In the genomic region with DNA sequence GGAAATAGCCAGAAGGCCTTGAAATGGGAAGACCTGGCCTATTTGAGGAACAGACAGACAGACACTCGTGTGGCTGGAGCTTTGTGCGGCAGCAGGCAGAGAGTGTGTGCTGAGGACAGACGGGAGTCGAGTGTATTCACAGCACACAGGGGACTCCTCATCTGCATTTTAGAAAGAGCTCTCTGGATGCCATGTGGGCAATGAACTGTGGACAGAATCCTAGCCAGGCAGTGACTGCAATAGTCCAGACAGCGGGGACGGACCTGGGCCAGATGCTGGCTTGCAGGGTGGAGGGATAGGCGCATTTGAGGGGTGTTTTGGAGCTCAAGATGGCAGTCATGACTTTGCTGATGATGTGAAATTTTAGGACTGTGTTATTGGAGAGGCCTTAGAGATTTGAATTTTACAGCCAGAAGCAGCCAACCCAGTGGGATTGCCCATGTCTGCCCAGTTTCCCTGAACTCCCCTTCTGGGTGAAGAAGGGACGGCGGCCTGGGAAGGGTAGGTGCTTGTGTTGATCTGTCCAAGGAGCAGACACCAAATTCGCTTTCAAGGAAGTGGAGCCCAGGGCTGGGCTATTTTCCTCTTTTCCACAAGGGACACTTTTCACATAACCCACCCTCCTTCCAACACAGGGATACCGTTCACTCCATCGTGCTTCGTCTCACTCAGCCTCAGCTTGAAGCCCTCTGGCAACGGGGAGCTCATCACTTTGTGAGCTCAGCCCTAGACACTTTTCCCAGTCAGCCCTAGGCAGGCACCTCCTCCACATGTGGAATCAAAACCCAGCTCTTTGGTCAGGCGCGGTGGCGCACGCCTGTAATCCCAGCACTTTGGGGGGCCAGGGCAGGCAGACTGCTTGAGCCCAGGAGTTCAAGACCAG, we compare ENCODE assay signal across 1 cellular context.
TF ChIP-seq lines count a peak whose summit lies in the region.

No MANE protein-coding gene starts in this region.

TF ChIP-seq in GM12878, 131 proteins besides CTCF, POLR2A, EP300 and RAD21:
- TF ChIP-seq BMI1 (IDR thresholded peaks at IDR 0.05; ENCODE audit: borderline replicate concordance) (no peak), POU2F2 (IDR thresholded peaks at IDR 0.05; ENCODE audit: borderline replicate concordance, low read depth, low read length) (no peak)
